ENCODE assay signal across 16 cellular contexts in the genomic region with DNA sequence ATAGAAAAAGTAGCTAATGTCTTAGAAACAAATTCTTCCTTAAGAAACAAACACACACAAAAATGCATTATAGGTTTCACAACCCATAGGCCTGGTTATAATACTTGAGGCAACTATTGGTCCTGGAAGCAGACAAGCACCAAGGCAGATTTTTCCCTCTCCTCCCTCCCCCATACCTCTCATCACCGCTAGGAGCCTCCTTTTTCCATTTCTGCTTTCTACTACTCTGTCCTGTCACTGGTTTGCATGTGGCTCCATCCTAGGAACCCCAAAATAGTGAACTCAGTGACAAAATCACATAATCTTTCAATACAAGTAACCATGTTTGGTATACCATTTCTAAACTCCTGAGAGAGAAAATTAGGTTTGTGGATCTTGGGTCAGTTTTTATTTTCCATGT.
"Had no signal": no experiment of that assay in that cellular context is flagged by ENCODE, and none has a peak within 500 bp of the region (broad histone marks: within the 10 kb centered on the region; RNA-seq: fewer than 3 reads in every experiment).

No MANE protein-coding gene starts in this region.

- DNase-seq: activated CD4-positive, alpha-beta T cell treated with anti-CD3 and anti-CD28 coated beads, Interleukin-2, amount 50 U/mL, for 4 hours; activated CD4-positive, CD25-positive, alpha-beta regulatory T cell treated with anti-CD3 and anti-CD28 coated beads, Interleukin-2, amount 50 U/mL, for 72 hours; activated naive CD4-positive, alpha-beta T cell; activated T-cell treated with anti-CD3 and anti-CD28 coated beads for 4 hours; anterior cingulate cortex; cortex of kidney; effector CD4-positive, alpha-beta T cell; foreskin melanocyte; mesendoderm; nucleus accumbens; posterior cingulate gyrus; retina; trophoblast cell had no signal

- H3K27ac Mint-ChIP-seq: natural killer cell treated with Interleukin-12 subunit alpha and Interleukin-12 subunit beta and Interleukin-15 and Interleukin-18, amount 100 ng/mL, for 72 hours; stimulated activated memory B cell treated with anti-CD40 and anti-IgM and Interleukin-4, amounts not matched to agents 10 μg/mL and 1 μg/mL and 100 μg/mL, for 72 hours had no signal

- H3K4me1 Mint-ChIP-seq: stimulated activated memory B cell treated with anti-CD40 and anti-IgM and Interleukin-4, amounts not matched to agents 10 μg/mL and 1 μg/mL and 100 μg/mL, for 72 hours had no signal

- ATAC-seq: natural killer cell treated with Interleukin-12 subunit alpha and Interleukin-12 subunit beta and Interleukin-15 and Interleukin-18, amount 100 ng/mL, for 72 hours; stimulated activated memory B cell treated with anti-CD40 and anti-IgM and Interleukin-4, amounts not matched to agents 10 μg/mL and 1 μg/mL and 100 μg/mL, for 72 hours had no signal

- FAIRE-seq: endothelial cell of umbilical vein had no signal

- H3K27me3 Mint-ChIP-seq: natural killer cell treated with Interleukin-12 subunit alpha and Interleukin-12 subunit beta and Interleukin-15 and Interleukin-18, amount 100 ng/mL, for 72 hours; stimulated activated memory B cell treated with anti-CD40 and anti-IgM and Interleukin-4, amounts not matched to agents 10 μg/mL and 1 μg/mL and 100 μg/mL, for 72 hours had no signal

- H3K4me3 Mint-ChIP-seq: natural killer cell treated with Interleukin-12 subunit alpha and Interleukin-12 subunit beta and Interleukin-15 and Interleukin-18, amount 100 ng/mL, for 72 hours; stimulated activated memory B cell treated with anti-CD40 and anti-IgM and Interleukin-4, amounts not matched to agents 10 μg/mL and 1 μg/mL and 100 μg/mL, for 72 hours had no signal
